Comparison of ENCODE assay signal across 1 cellular context in the genomic region with DNA sequence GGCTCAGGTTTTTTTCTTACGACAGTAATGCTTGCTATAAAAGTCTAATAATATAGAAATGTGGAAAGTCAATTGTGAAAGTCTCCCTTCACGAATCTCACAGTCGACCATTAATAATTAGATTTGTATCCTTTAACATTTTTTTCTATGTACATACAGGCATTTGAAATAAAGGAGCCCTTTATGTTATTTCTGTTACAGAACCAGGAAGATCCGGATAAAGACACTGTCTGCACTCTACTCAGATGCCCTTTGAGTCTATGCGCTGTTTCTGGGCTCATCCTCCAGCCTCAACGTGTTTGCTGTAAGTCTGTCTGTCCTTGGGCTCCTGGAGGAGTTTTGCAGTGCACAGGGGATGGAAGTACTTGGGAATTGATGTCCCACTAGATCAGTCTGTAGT.
TF ChIP-seq lines count a peak whose summit lies in the region.

No MANE protein-coding gene starts in this region.

TF ChIP-seq in H1, 55 proteins besides CTCF, POLR2A, EP300 and RAD21:
- TF ChIP-seq RXRA (IDR thresholded peaks at IDR 0.05; ENCODE audit: insufficient read depth, low read depth, low read length) (no peak), CEBPB (IDR thresholded peaks at IDR 0.05; ENCODE audit: low read depth, low read length) (no peak), CBX8 (IDR thresholded peaks at IDR 0.05; ENCODE audit: borderline replicate concordance, low read depth, low read length) (no peak), KDM5A (IDR thresholded peaks at IDR 0.05; ENCODE audit: low read length) (no peak), BCL11A (IDR thresholded peaks at IDR 0.05; ENCODE audit: low read depth in 2 of 2, low read length in 2 of 2) (no peak), JUN (IDR thresholded peaks at IDR 0.05; ENCODE audit: low read depth, low read length) (no peak), CREB1 (IDR thresholded peaks at IDR 0.05) (no peak), ZNF274 (IDR thresholded peaks at IDR 0.05; ENCODE audit: borderline replicate concordance, extremely low read depth, low read length) (no peak), TAF7 (optimal IDR thresholded peaks at IDR 0.05; ENCODE audit: borderline replicate concordance, low read depth, low read length) (no peak), SP4 (IDR thresholded peaks at IDR 0.05; ENCODE audit: low read length) (no peak)
